23 cellular contexts compared by ENCODE assay signal in the genomic region with DNA sequence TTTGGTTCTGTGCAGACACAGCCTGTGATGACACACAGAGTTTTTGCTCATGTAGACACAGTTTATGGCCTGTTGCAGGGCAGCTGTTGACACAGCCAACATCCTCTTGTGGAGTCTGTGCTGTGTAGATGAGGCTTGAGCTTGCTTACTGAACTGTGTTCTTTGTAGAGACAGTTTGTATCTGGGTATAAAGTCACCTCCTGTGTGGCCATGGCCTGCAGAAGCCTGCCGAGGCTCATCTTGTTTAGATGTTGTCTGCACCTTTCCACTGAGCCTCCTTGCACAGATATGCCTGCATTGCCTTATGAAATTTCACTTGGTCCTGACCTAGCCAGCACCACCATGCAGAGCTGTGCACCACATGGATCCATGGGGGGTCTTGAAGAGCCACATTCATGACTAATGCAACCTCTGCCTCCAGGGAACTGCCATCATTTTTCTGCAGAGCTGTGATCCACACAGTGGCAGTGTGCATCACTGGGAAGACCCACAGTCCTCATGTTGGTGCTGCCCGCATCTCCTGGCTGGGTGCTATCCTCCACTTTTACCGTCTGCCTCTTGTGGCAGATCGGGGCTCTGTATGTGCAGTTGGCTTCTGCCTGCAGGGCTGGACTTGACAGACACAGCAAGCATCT.
"Had no signal": no experiment of that assay in that cellular context is flagged by ENCODE, and none has a peak within 500 bp of the region (broad histone marks: within the 10 kb centered on the region; RNA-seq: fewer than 3 reads in every experiment).

No MANE protein-coding gene starts in this region.

- H3K27ac ChIP-seq: adrenal gland, body of pancreas, KMS-11 had no signal

- H3K36me3 ChIP-seq: adrenal gland, MG63 had no signal

- H3K4me1 ChIP-seq: adrenal gland, body of pancreas had no signal

- H3K27me3 ChIP-seq: adrenal gland, body of pancreas, MG63 had no signal

- H3K4me3 ChIP-seq: adrenal gland, body of pancreas, MG63 had no signal

- ATAC-seq: body of pancreas, PC-3, WTC11 had no signal

- DNase-seq: activated CD4-positive, alpha-beta memory T cell treated with anti-CD3 and anti-CD28 coated beads, Interleukin-2, amount 10 ng/mL, durations not matched to agents 7 days and 5 days; activated CD4-positive, alpha-beta T cell treated with anti-CD3 and anti-CD28 coated beads, Interleukin-2, amount 10 ng/mL, durations not matched to agents 7 days and 5 days; activated CD4-positive, CD25-positive, alpha-beta regulatory T cell treated with anti-CD3 and anti-CD28 coated beads, Interleukin-2, amount 50 U/mL, for 72 hours; activated CD8-positive, alpha-beta memory T cell treated with anti-CD3 and anti-CD28 coated beads, Interleukin-2, amount 50 U/mL, for 4 hours; activated naive CD4-positive, alpha-beta T cell treated with anti-CD3 and anti-CD28 coated beads, Interleukin-2, amount 50 U/mL, for 16 hours; activated naive CD8-positive, alpha-beta T cell treated with anti-CD3 and anti-CD28 coated beads, Interleukin-2, amount 10 ng/mL, durations not matched to agents 7 days and 5 days; activated T-cell treated with anti-CD3 and anti-CD28 coated beads, Interleukin-2, amount 50 U/mL, for 1 hour; adrenal gland; anterior cingulate cortex; body of pancreas; central memory CD4-positive, alpha-beta T cell; MG63; MV-4-11; NCI-H1105; NCI-H1436 treated with DMSO at 0.1 percent for 48 hours; NCI-H187; NCI-H2081; NCI-H510A treated with DMSO at 0.1 percent for 48 hours; NCI-H69; PC-3; SHP77 treated with DMSO at 0.1 percent for 48 hours had no signal

- H3K9me3 ChIP-seq: adrenal gland, body of pancreas, MG63 had no signal
